ENCODE assay signal across 23 cellular contexts in genomic region chr20:62051166-62051900, GRCh38. TPM values are rescaled to one million over a fixed set of nuclear protein-coding genes. Genes with fewer than 3 reads are reported as not detected.
DNase-seq lines count a peak whose midpoint lies in the region; ATAC-seq and TF ChIP-seq lines count a peak whose summit lies in the region.
"Had no signal": no experiment of that assay in that cellular context is flagged by ENCODE, and none has a peak within 500 bp of the region (broad histone marks: within the 10 kb centered on the region; RNA-seq: fewer than 3 reads in every experiment).

No MANE protein-coding gene starts in this region.

- intact Hi-C loops in left ventricle myocardium superior (cut with micrococcal nuclease), result no loop called here

- H3K27ac ChIP-seq in trophoblast cell (ENCODE audit: low read depth, low read length), result no peak overlapping the region
- no peak overlapping the region for H3K27ac ChIP-seq in smooth muscle cell (ENCODE audit: low read depth)
- H3K27ac ChIP-seq: tibial nerve had no signal

- H3K9me3 ChIP-seq in trophoblast cell (ENCODE audit: insufficient read depth, low read depth, low read length) (peaks cover 2% of the 10 kb centered on the region), smooth muscle cell (replicated peaks; ENCODE audit: low read depth) (no peaks in the 10 kb centered on the region)
- H3K9me3 ChIP-seq: tibial nerve had no signal

- POLR2A ChIA-PET in WTC11 (lab: Charles Lee), result no interaction called here

- peak overlapping the region; percentile 35 for H3K4ac ChIP-seq in trophoblast cell (ENCODE audit: low read depth, low read length)

- H3K4me3 ChIP-seq in H7 (ENCODE audit: insufficient read depth, low read depth, low read length) (no peak overlapping the region), trophoblast cell (ENCODE audit: low read depth, low read length) (no peak overlapping the region), smooth muscle cell (no peak overlapping the region)
- H3K4me3 ChIP-seq: tibial nerve had no signal

- peaks cover 100% of the 10 kb centered on the region for H4K20me1 ChIP-seq in smooth muscle cell (ENCODE audit: low read depth)

- H2AFZ ChIP-seq in trophoblast cell (ENCODE audit: insufficient read depth, low read length, poor library complexity) (no peak overlapping the region), smooth muscle cell (ENCODE audit: low read depth) (no peak overlapping the region)

- H4K8ac ChIP-seq in trophoblast cell (ENCODE audit: low read depth, low read length), result no peak overlapping the region

- H3K27ac Mint-ChIP-seq in WTC11, result peak overlapping the region; percentile 46
- H3K27ac Mint-ChIP-seq: activated CD8-positive, alpha-beta T cell treated with anti-CD3 and anti-CD28 coated beads, Interleukin-2, amount 10 ng/mL, durations not matched to agents 7 days and 5 days; activated naive CD4-positive, alpha-beta T cell treated with anti-CD3 and anti-CD28 coated beads for 36 hours; dendritic cell treated with granulocyte-macrophage colony-stimulating factor and Interleukin-4, amounts not matched to agents 40 ng/mL and 50 ng/mL, for 4 days had no signal

- H4K91ac ChIP-seq in trophoblast cell (ENCODE audit: low read depth, low read length), result no peak overlapping the region

- H2AK5ac ChIP-seq in trophoblast cell (ENCODE audit: low read length), result no peak overlapping the region

- ATAC-seq in WTC11 (no peak), left ventricle myocardium superior (peak; percentile 47)
- ATAC-seq: activated CD8-positive, alpha-beta T cell treated with anti-CD3 and anti-CD28 coated beads, Interleukin-2, amount 10 ng/mL, durations not matched to agents 7 days and 5 days; natural killer cell had no signal

- H3K79me1 ChIP-seq in trophoblast cell (ENCODE audit: low read length), result no peaks in the 10 kb centered on the region

- no peaks in the 10 kb centered on the region for H3F3A ChIP-seq in smooth muscle cell (ENCODE audit: low read depth)

- H3K9me3 Mint-ChIP-seq in WTC11, result no peaks in the 10 kb centered on the region
- H3K9me3 Mint-ChIP-seq: activated naive CD4-positive, alpha-beta T cell treated with anti-CD3 and anti-CD28 coated beads for 36 hours; dendritic cell treated with granulocyte-macrophage colony-stimulating factor and Interleukin-4, amounts not matched to agents 40 ng/mL and 50 ng/mL, for 4 days; natural killer cell had no signal

- no peak overlapping the region for H4K12ac ChIP-seq in trophoblast cell (ENCODE audit: low read depth, low read length)

- peaks cover 17% of the 10 kb centered on the region for H3K36me3 Mint-ChIP-seq in WTC11
- H3K36me3 Mint-ChIP-seq: natural killer cell had no signal

- H2BK12ac ChIP-seq in trophoblast cell (ENCODE audit: low read length), result no peak overlapping the region

- H3K79me2 ChIP-seq in trophoblast cell (ENCODE audit: control insufficient read depth, insufficient read depth, low read length, poor library complexity) (peaks cover 42% of the 10 kb centered on the region), smooth muscle cell (ENCODE audit: low read depth) (peaks cover 77% of the 10 kb centered on the region)

- no peak overlapping the region for H3K18ac ChIP-seq in trophoblast cell (ENCODE audit: low read length)

- H3K4me1 ChIP-seq in trophoblast cell (ENCODE audit: control insufficient read depth in 1 of 2, insufficient read depth in 2 of 2, low read length in 2 of 2) (peaks cover 0 to 2% of the 10 kb centered on the region in 2 experiments), smooth muscle cell (ENCODE audit: low read depth) (no peaks in the 10 kb centered on the region)

- no peaks in the 10 kb centered on the region; the same call in 1 of the 2 replicates for H3K36me3 ChIP-seq in H7 (replicated peaks; ENCODE audit: control insufficient read depth, insufficient read depth, low read length)
- peaks cover 33 to 38% of the 10 kb centered on the region in 2 experiments for H3K36me3 ChIP-seq in trophoblast cell (ENCODE audit: control insufficient read depth in 1 of 2, insufficient read depth in 2 of 2, low read length in 2 of 2)
- no peaks in the 10 kb centered on the region for H3K36me3 ChIP-seq in smooth muscle cell (ENCODE audit: low read depth)

- H2BK5ac ChIP-seq in trophoblast cell (ENCODE audit: low read depth, low read length, poor library complexity), result no peak overlapping the region

- H3K23ac ChIP-seq in trophoblast cell (ENCODE audit: low read length), result no peak overlapping the region

- H3K14ac ChIP-seq in trophoblast cell (ENCODE audit: low read length), result no peak overlapping the region

- DNase-seq in H7 (peak; percentile 49), WTC11 (ENCODE audit: low spot score) (peak; percentile 9), left ventricle myocardium superior (no peak), trophoblast cell (no peak), Kasumi-1 (lab: John Stamatoyannopoulos, UW) (no peak), smooth muscle cell (lab: John Stamatoyannopoulos, UW; ENCODE audit: unreplicated experiment) (no peak), kidney tubule cell (ENCODE audit: low spot score) (no peak), DMS79 (lab: John Stamatoyannopoulos, UW) (no peak)
- DNase-seq: activated CD4-positive, CD25-positive, alpha-beta regulatory T cell treated with anti-CD3 and anti-CD28 coated beads, Interleukin-2, amount 50 U/mL, for 72 hours; activated CD8-positive, alpha-beta T cell treated with anti-CD3 and anti-CD28 coated beads, Interleukin-2, amount 10 ng/mL, durations not matched to agents 7 days and 5 days; activated naive CD4-positive, alpha-beta T cell treated with anti-CD3 and anti-CD28 coated beads for 36 hours; activated T-cell treated with anti-CD3 and anti-CD28 coated beads, Interleukin-2, amount 50 U/mL, for 1 hour; amniotic stem cell; hypothalamus; natural killer cell; NCI-H1048; NCI-H187 treated with DMSO at 0.1 percent for 48 hours; NCI-H748 treated with DMSO at 0.1 percent for 48 hours; SHP77 treated with DMSO at 0.1 percent for 48 hours; stimulated activated naive CD4-positive, alpha-beta T cell treated with Interleukin-2 at 50 U/mL for 16 hours; SW 1271 had no signal

- no peak overlapping the region for H2BK120ac ChIP-seq in trophoblast cell (ENCODE audit: insufficient read depth, low read length, poor library complexity)

- no peaks in the 10 kb centered on the region for H3K27me3 Mint-ChIP-seq in WTC11 (ENCODE audit: low read depth)
- H3K27me3 Mint-ChIP-seq: dendritic cell treated with granulocyte-macrophage colony-stimulating factor and Interleukin-4, amounts not matched to agents 40 ng/mL and 50 ng/mL, for 4 days had no signal

- no peak overlapping the region for H3K4me3 Mint-ChIP-seq in WTC11
- H3K4me3 Mint-ChIP-seq: activated CD8-positive, alpha-beta T cell treated with anti-CD3 and anti-CD28 coated beads, Interleukin-2, amount 10 ng/mL, durations not matched to agents 7 days and 5 days; activated naive CD4-positive, alpha-beta T cell treated with anti-CD3 and anti-CD28 coated beads for 36 hours; dendritic cell treated with granulocyte-macrophage colony-stimulating factor and Interleukin-4, amounts not matched to agents 40 ng/mL and 50 ng/mL, for 4 days; natural killer cell had no signal

- no CpG with 5 or more reads among the region's 21 CpGs for WGBS in trophoblast cell (ENCODE audit: extremely low coverage, insufficient coverage, insufficient read length)
- 77% methylated on average over 16 of the region's 21 CpGs for WGBS in smooth muscle cell (ENCODE audit: low lambda C conversion rate)

- no peaks in the 10 kb centered on the region for H3K27me3 ChIP-seq in H7 (ENCODE audit: control insufficient read depth, insufficient read depth, low read length)
- no peaks in the 10 kb centered on the region for H3K27me3 ChIP-seq in trophoblast cell (ENCODE audit: insufficient read depth, low read length)
- H3K27me3 ChIP-seq in smooth muscle cell (ENCODE audit: low read depth), result no peaks in the 10 kb centered on the region
- H3K27me3 ChIP-seq: tibial nerve had no signal

- no peak overlapping the region for H3K9ac ChIP-seq in trophoblast cell (ENCODE audit: low read length)
- H3K9ac ChIP-seq in smooth muscle cell (ENCODE audit: low read depth), result no peak overlapping the region

- TF ChIP-seq CTCF in WTC11 (IDR thresholded peaks at IDR 0.05) (no peak), smooth muscle cell (IDR thresholded peaks at IDR 0.05; ENCODE audit: borderline replicate concordance, insufficient read depth, poor library complexity, severe bottlenecking) (no peak)

- H3K4me2 ChIP-seq in trophoblast cell (ENCODE audit: low read length) (no peak overlapping the region), smooth muscle cell (no peak overlapping the region)

- CTCF ChIA-PET in WTC11 (lab: Charles Lee), result no interaction called here

- H3K4me1 Mint-ChIP-seq in WTC11, result peaks cover 54% of the 10 kb centered on the region

TF ChIP-seq in WTC11, 78 proteins besides CTCF, POLR2A, EP300 and RAD21 (continues in another document):
- no peak for TF ChIP-seq ESRRA (CRISPR knock-in tag; IDR thresholded peaks at IDR 0.05; ENCODE audit: borderline replicate concordance)
- no peak for TF ChIP-seq NR1H2 (CRISPR knock-in tag; IDR thresholded peaks at IDR 0.05)
- no peak for TF ChIP-seq ZNF396 (CRISPR knock-in tag; IDR thresholded peaks at IDR 0.05; ENCODE audit: borderline replicate concordance)
- TF ChIP-seq MXD4 (CRISPR knock-in tag; IDR thresholded peaks at IDR 0.05; ENCODE audit: borderline replicate concordance), result no peak
- TF ChIP-seq HMGXB4 (CRISPR knock-in tag; IDR thresholded peaks at IDR 0.05), result no peak
- TF ChIP-seq NFATC4 (CRISPR knock-in tag; IDR thresholded peaks at IDR 0.05), result no peak

RNA-seq across cellular contexts. Expression of gene TAF4, which starts 14.3 kb away (rescaled TPM):
- total RNA-seq in H7 (2014; rRNA removed; shearing (Covaris generic)), result 5.2 and 8.0 TPM in 2 replicates
- total RNA-seq in WTC11 (2021) (31.0 to 34.4 TPM (median 33.7 TPM) in 3 replicates), left ventricle myocardium superior (11.2 TPM), smooth muscle cell (7.4 and 8.5 TPM in 2 replicates)
- 49.8 TPM in 2 replicates for polyA plus RNA-seq in trophoblast cell (2013)
- polyA plus RNA-seq in smooth muscle cell, result 0.67 and 0.96 TPM in 2 replicates

Comparison
In these comparisons a context has a peak if more than half of its experiments do, and no peak if none do; other contexts are left out.
1. DNase-seq: peak in H7 (single experiment) and WTC11 (single experiment); none in left ventricle myocardium superior (single experiment), trophoblast cell (0 of 2), Kasumi-1 (0 of 2), smooth muscle cell (single experiment), kidney tubule cell (single experiment) and DMS79 (single experiment).